In the genomic region with DNA sequence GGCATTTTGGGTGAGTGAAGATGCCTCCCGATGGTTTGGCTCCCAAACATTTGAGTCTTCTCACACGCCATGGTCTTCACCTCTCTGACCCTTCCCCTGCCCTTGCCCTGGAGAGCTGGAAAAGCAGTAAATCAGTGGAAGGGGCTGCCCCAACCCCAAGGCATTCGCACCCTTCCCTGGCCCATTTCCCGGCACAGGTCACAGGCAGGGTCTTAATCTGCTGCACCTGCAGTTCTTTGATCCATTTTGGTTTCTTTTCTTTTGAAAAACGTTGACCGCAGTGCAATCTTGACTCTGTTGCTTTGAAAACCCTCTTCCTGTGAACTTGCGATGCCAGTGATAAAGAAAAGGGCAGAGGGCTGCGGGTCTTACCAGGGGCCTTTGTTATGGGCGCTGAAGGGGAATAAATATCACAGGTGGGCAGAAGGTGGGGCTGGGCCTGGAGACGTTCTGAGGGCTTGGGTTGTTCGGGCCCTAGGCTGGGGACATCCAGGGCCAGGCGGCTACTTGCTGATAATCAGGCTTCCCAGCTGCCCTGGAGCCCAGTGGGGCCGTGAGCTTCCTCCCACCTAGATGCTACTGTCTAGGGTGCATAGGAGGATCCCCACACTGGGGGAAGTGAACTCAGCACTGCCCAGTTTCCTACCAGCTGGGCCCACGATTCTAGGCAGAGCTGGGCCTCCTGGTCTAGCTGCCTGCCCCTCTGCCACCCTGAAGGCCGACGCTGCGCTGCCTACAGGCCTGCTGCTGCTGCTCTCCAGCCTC, we compare ENCODE assay signal across 10 cellular contexts. TPM values are rescaled to one million over a fixed set of nuclear protein-coding genes. Genes with fewer than 3 reads are reported as not detected.
DNase-seq lines count a peak whose midpoint lies in the region; ATAC-seq and TF ChIP-seq lines count a peak whose summit lies in the region.
"Had no signal": no experiment of that assay in that cellular context is flagged by ENCODE, and none has a peak within 500 bp of the region (broad histone marks: within the 10 kb centered on the region; RNA-seq: fewer than 3 reads in every experiment).

No MANE protein-coding gene starts in this region.

- H3K9me3 ChIP-seq in upper lobe of right lung (no peaks in the 10 kb centered on the region), Karpas-422 (ENCODE audit: low read length) (no peaks in the 10 kb centered on the region)

- H3K9me2 ChIP-seq in Karpas-422 (replicated peaks; ENCODE audit: insufficient read depth, low read length), result no peaks in the 10 kb centered on the region

- H2AFZ ChIP-seq in Karpas-422 (ENCODE audit: low read length), result no peak overlapping the region

- intact Hi-C loops in natural killer cell (cut with micrococcal nuclease), result loop anchor here (5.0 kb wide), 1 partner anchor 110 kb away; a partner anchor contains a TSS
- intact Hi-C loops in upper lobe of right lung (cut with DNase I), result no loop called here

- DNase-seq in NK-92 treated with Interleukin-12 subunit alpha and Interleukin-12 subunit beta, amount 100 ng/mL, for 24 hours (lab: John Stamatoyannopoulos, UW), result peak; percentile 72
- no peak for DNase-seq in NK-92 (lab: John Stamatoyannopoulos, UW; ENCODE audit: unreplicated experiment)
- peak; percentile 45 for DNase-seq in activated naive CD8-positive, alpha-beta T cell treated with anti-CD3 and anti-CD28 coated beads, Interleukin-2, amount 50 U/mL, for 24 hours
- DNase-seq in natural killer cell, result no peak
- DNase-seq in upper lobe of right lung, result no peak
- no peak for DNase-seq in NOMO-1 (lab: John Stamatoyannopoulos, UW; ENCODE audit: unreplicated experiment in 2 of 2)
- DNase-seq in Karpas-422, result no peak
- no peak for DNase-seq in occipital lobe (lab: John Stamatoyannopoulos, UW)

- H3K4me3 ChIP-seq in upper lobe of right lung (no peak overlapping the region), Karpas-422 (ENCODE audit: low read length) (no peak overlapping the region)

- H3K4me2 ChIP-seq in Karpas-422 (ENCODE audit: low read depth, low read length, poor library complexity, severe bottlenecking), result no peak overlapping the region

- no peaks in the 10 kb centered on the region for H3K79me2 ChIP-seq in Karpas-422 (ENCODE audit: low read length)

- H3K9me3 Mint-ChIP-seq in activated naive CD8-positive, alpha-beta T cell treated with anti-CD3 and anti-CD28 coated beads, Interleukin-2, amount 50 U/mL, for 24 hours, result no peaks in the 10 kb centered on the region
- H3K9me3 Mint-ChIP-seq in natural killer cell, result no peaks in the 10 kb centered on the region

- TF ChIP-seq CTCF in natural killer cell (IDR thresholded peaks at IDR 0.05), result no peak
- TF ChIP-seq CTCF in upper lobe of right lung (IDR thresholded peaks at IDR 0.05), result no peak

- no peaks in the 10 kb centered on the region for H3K27me3 Mint-ChIP-seq in activated naive CD8-positive, alpha-beta T cell treated with anti-CD3 and anti-CD28 coated beads, Interleukin-2, amount 50 U/mL, for 24 hours
- H3K27me3 Mint-ChIP-seq in natural killer cell (ENCODE audit: low read depth in 2 of 2), result peaks cover 7 to 20% of the 10 kb centered on the region in 2 donors

- peak overlapping the region; percentile 55 for H3K4me3 Mint-ChIP-seq in activated naive CD8-positive, alpha-beta T cell treated with anti-CD3 and anti-CD28 coated beads, Interleukin-2, amount 50 U/mL, for 24 hours
- peak overlapping the region; percentile 64 for H3K4me3 Mint-ChIP-seq in natural killer cell

- ATAC-seq in activated naive CD8-positive, alpha-beta T cell treated with anti-CD3 and anti-CD28 coated beads, Interleukin-2, amount 50 U/mL, for 24 hours, result peak; percentile 80
- peak; percentile 65 to 80 (median 70) for ATAC-seq in natural killer cell
- ATAC-seq in upper lobe of right lung, result peak; percentile 24

- no peaks in the 10 kb centered on the region for H4K20me1 ChIP-seq in Karpas-422 (ENCODE audit: insufficient read depth, low read depth, low read length)

- H3K27me3 ChIP-seq in upper lobe of right lung, result no peaks in the 10 kb centered on the region
- no peaks in the 10 kb centered on the region for H3K27me3 ChIP-seq in Karpas-422 (ENCODE audit: low read length)

- H3K4me1 ChIP-seq in upper lobe of right lung (peaks cover 37% of the 10 kb centered on the region), Karpas-422 (ENCODE audit: low read length) (no peaks in the 10 kb centered on the region)

- H3K27ac Mint-ChIP-seq in activated naive CD8-positive, alpha-beta T cell treated with anti-CD3 and anti-CD28 coated beads, Interleukin-2, amount 50 U/mL, for 24 hours, result peak overlapping the region; percentile 82
- H3K27ac Mint-ChIP-seq in natural killer cell, result peak overlapping the region; percentile 48 to 79

- no peak overlapping the region for H3K9ac ChIP-seq in Karpas-422 (ENCODE audit: low read length)

- no peaks in the 10 kb centered on the region for H3K36me3 ChIP-seq in upper lobe of right lung
- H3K36me3 ChIP-seq in Karpas-422 (ENCODE audit: insufficient read depth, low read length), result no peaks in the 10 kb centered on the region

- H3K27ac ChIP-seq in upper lobe of right lung (peak overlapping the region; percentile 51), Karpas-422 (ENCODE audit: low read length) (no peak overlapping the region)
- H3K27ac ChIP-seq: 22Rv1 had no signal

- H3K4me1 Mint-ChIP-seq in activated naive CD8-positive, alpha-beta T cell treated with anti-CD3 and anti-CD28 coated beads, Interleukin-2, amount 50 U/mL, for 24 hours, result peaks cover 63% of the 10 kb centered on the region
- H3K4me1 Mint-ChIP-seq in natural killer cell, result peaks cover 42 to 44% of the 10 kb centered on the region in 2 donors

- H3K36me3 Mint-ChIP-seq in activated naive CD8-positive, alpha-beta T cell treated with anti-CD3 and anti-CD28 coated beads, Interleukin-2, amount 50 U/mL, for 24 hours (ENCODE audit: low read depth), result no peaks in the 10 kb centered on the region
- no peaks in the 10 kb centered on the region for H3K36me3 Mint-ChIP-seq in natural killer cell

RNA-seq across cellular contexts. Expression of a gene that starts 38.6 kb away (rescaled TPM):
- total RNA-seq in natural killer cell (under 1 TPM in 1 of 3 donors, not detected in 2; 0.47 TPM), upper lobe of right lung (not detected), occipital lobe (not detected)
- total RNA-seq in Karpas-422 (2014; rRNA removed; shearing (Covaris generic); ENCODE audit: low replicate concordance), result not detected in 2 replicates
- total RNA-seq: fibroblast of lung had no signal

Comparison
In these comparisons a context has a peak if more than half of its experiments do, and no peak if none do; other contexts are left out.
1. DNase-seq: peak in NK-92 treated with Interleukin-12 subunit alpha and Interleukin-12 subunit beta, amount 100 ng/mL, for 24 hours (single experiment) and activated naive CD8-positive, alpha-beta T cell treated with anti-CD3 and anti-CD28 coated beads, Interleukin-2, amount 50 U/mL, for 24 hours (single experiment); none in NK-92 (single experiment), natural killer cell (single experiment), upper lobe of right lung (single experiment), NOMO-1 (0 of 2), Karpas-422 (single experiment) and occipital lobe (single experiment).
2. ATAC-seq: peak in every context shown above with its lines; median percentile 80 in activated naive CD8-positive, alpha-beta T cell treated with anti-CD3 and anti-CD28 coated beads, Interleukin-2, amount 50 U/mL, for 24 hours; 70 in natural killer cell; 24 in upper lobe of right lung.